ENCODE assay signal across 29 cellular contexts in the genomic region with DNA sequence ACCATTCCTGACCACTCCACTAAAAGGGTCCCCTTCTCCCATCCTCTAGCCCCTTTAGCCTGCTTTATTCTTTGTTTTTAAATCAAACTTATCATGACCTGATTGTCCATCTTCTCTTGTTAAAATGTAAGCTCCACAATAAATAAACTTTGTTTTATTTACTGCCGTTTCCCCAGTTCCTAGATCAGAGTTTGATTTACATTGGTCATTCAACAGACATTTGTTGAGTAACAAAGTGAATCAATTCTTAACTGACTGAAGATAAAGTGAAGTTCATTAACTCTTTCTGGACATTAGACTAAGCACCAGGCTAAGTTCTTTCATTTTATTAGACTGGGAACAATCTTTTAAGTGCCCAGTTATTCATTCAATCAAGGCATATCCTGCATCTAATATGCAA.
"Had no signal": no experiment of that assay in that cellular context is flagged by ENCODE, and none has a peak within 500 bp of the region (broad histone marks: within the 10 kb centered on the region; RNA-seq: fewer than 3 reads in every experiment).

No MANE protein-coding gene starts in this region.

- ATAC-seq: activated CD4-positive, CD25-positive, alpha-beta regulatory T cell treated with anti-CD3 and anti-CD28 coated beads, Interleukin-2, amount 50 U/mL, for 24 hours; activated CD8-positive, alpha-beta T cell treated with anti-CD3 and anti-CD28 coated beads for 36 hours; activated T-cell treated with anti-CD3 and anti-CD28 coated beads, Interleukin-2, amount 50 U/mL, for 4 hours; activated T-helper 17 cell treated with anti-CD3 and anti-CD28 coated beads, Interleukin-2, amount 50 U/mL, for 72 hours; body of pancreas; gastroesophageal sphincter; T-cell; T-helper 17 cell had no signal

- H3K36me3 ChIP-seq: colonic mucosa, esophagus squamous epithelium, gastroesophageal sphincter, WERI-Rb-1 had no signal

- H3K9me3 Mint-ChIP-seq: activated B cell treated with CpG ODN at 0.5 μM for 24 hours; activated CD8-positive, alpha-beta T cell treated with anti-CD3 and anti-CD28 coated beads for 36 hours; activated T-cell treated with anti-CD3 and anti-CD28 coated beads, Interleukin-2, amount 50 U/mL, for 4 hours; activated T-helper 17 cell treated with anti-CD3 and anti-CD28 coated beads, Interleukin-2, amount 50 U/mL, for 72 hours; T-helper 2 cell treated with Interferon-gamma antibody and Interleukin-4, amounts not matched to agents 5 μg/mL and 100 μg/mL, for 36 hours had no signal

- H3K27me3 ChIP-seq: body of pancreas, colonic mucosa, esophagus squamous epithelium, gastroesophageal sphincter had no signal

- H3K27ac Mint-ChIP-seq: activated B cell treated with CpG ODN at 0.5 μM for 24 hours; activated CD8-positive, alpha-beta T cell treated with anti-CD3 and anti-CD28 coated beads for 36 hours; activated naive CD8-positive, alpha-beta T cell; activated T-helper 17 cell treated with anti-CD3 and anti-CD28 coated beads, Interleukin-2, amount 50 U/mL, for 72 hours; T-cell; T-helper 17 cell; T-helper 2 cell treated with Interferon-gamma antibody and Interleukin-4, amounts not matched to agents 5 μg/mL and 100 μg/mL, for 36 hours had no signal

- H3K4me1 ChIP-seq: body of pancreas, colonic mucosa, esophagus squamous epithelium had no signal

- H3K4me3 Mint-ChIP-seq: activated B cell treated with CpG ODN at 0.5 μM for 24 hours; activated CD8-positive, alpha-beta T cell treated with anti-CD3 and anti-CD28 coated beads for 36 hours; activated naive CD8-positive, alpha-beta T cell; activated T-cell treated with anti-CD3 and anti-CD28 coated beads, Interleukin-2, amount 50 U/mL, for 4 hours; activated T-helper 17 cell treated with anti-CD3 and anti-CD28 coated beads, Interleukin-2, amount 50 U/mL, for 72 hours; T-cell; T-helper 17 cell; T-helper 2 cell treated with Interferon-gamma antibody and Interleukin-4, amounts not matched to agents 5 μg/mL and 100 μg/mL, for 36 hours had no signal

- H3K27ac ChIP-seq: body of pancreas, colonic mucosa, epithelial cell of prostate, esophagus squamous epithelium, gastroesophageal sphincter, WERI-Rb-1 had no signal

- DNase-seq: activated B cell treated with CpG ODN at 0.5 μM for 24 hours; activated CD4-positive, alpha-beta T cell treated with anti-CD3 and anti-CD28 coated beads for 48 hours; activated CD4-positive, alpha-beta T cell treated with anti-CD3 and anti-CD28 coated beads, Interleukin-2, amount 50 U/mL, for 1 hour; activated CD4-positive, alpha-beta T cell treated with anti-CD3 and anti-CD28 coated beads, Interleukin-2, amount 50 U/mL, for 48 hours; activated CD8-positive, alpha-beta memory T cell treated with anti-CD3 and anti-CD28 coated beads for 24 hours; activated CD8-positive, alpha-beta T cell treated with anti-CD3 and anti-CD28 coated beads for 36 hours; activated effector memory CD4-positive, alpha-beta T cell treated with Interleukin-2 at 50 U/mL for 16 hours; activated gamma-delta T cell treated with Interleukin-2 at 50 U/mL for 16 hours; activated naive CD4-positive, alpha-beta T cell treated with anti-CD3 and anti-CD28 coated beads, Interleukin-2, amount 50 U/mL, for 16 hours; activated naive CD4-positive, alpha-beta T cell treated with Interleukin-2 at 50 U/mL for 16 hours; activated T-cell treated with anti-CD3 and anti-CD28 coated beads, Interleukin-2, amount 50 U/mL, for 4 hours; amniotic stem cell; anterior cingulate cortex; body of pancreas; caudate nucleus; colonic mucosa; effector CD8-positive, alpha-beta T cell; esophagus squamous epithelium; foreskin melanocyte; T-cell; T-helper 17 cell; T1000; WERI-Rb-1 had no signal

- H3K36me3 Mint-ChIP-seq: activated naive CD8-positive, alpha-beta T cell; T-cell had no signal

- H3K9me3 ChIP-seq: body of pancreas, colonic mucosa, esophagus squamous epithelium, gastroesophageal sphincter had no signal

- H3K4me3 ChIP-seq: body of pancreas, colonic mucosa, esophagus squamous epithelium, gastroesophageal sphincter had no signal

- H3K4me1 Mint-ChIP-seq: activated B cell treated with CpG ODN at 0.5 μM for 24 hours; activated T-helper 17 cell treated with anti-CD3 and anti-CD28 coated beads, Interleukin-2, amount 50 U/mL, for 72 hours; T-cell; T-helper 17 cell had no signal

- H3K27me3 Mint-ChIP-seq: activated B cell treated with CpG ODN at 0.5 μM for 24 hours; activated T-helper 17 cell treated with anti-CD3 and anti-CD28 coated beads, Interleukin-2, amount 50 U/mL, for 72 hours; T-helper 17 cell had no signal
